11 cellular contexts compared by ENCODE assay signal in the genomic region with DNA sequence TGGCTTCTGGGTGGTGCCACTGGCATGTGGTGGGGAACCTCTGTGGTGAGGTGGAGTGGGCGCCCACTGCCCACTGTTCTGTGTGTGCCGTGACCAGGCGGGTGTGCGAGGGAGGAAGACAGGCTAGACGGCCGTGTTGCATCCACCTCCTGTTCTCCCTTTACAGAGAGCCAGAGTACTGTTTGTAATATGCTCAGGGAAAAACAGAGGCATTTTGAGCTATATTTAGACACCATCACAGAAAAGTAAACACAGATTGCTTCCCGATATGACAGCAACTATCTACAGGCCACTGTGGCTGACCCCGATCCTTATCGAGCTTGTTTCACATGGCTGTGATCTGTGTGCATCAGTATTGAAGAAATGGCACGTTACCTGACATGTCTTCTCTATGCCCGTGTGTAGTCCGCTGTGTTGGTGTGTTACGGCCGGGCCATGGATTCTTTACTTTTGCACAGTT. TPM values are rescaled to one million over a fixed set of nuclear protein-coding genes. Genes with fewer than 3 reads are reported as not detected.
DNase-seq lines count a peak whose midpoint lies in the region; ATAC-seq, FAIRE-seq and TF ChIP-seq lines count a peak whose summit lies in the region.
"Had no signal": no experiment of that assay in that cellular context is flagged by ENCODE, and none has a peak within 500 bp of the region (broad histone marks: within the 10 kb centered on the region; RNA-seq: fewer than 3 reads in every experiment).

No MANE protein-coding gene starts in this region.

- H3K36me3 ChIP-seq in heart left ventricle (no peaks in the 10 kb centered on the region), pancreas (no peaks in the 10 kb centered on the region)

- H3K27me3 ChIP-seq in heart left ventricle (no peaks in the 10 kb centered on the region), pancreas (no peaks in the 10 kb centered on the region)

- ATAC-seq in heart left ventricle (peak; percentile 65 to 74 (median 68)), pancreas (peak in 3 of 4 donors; percentile 18 to 53 (median 52)), esophagus mucosa (no peak), GM21390 (IDR thresholded peaks at IDR 0.05; ENCODE audit: unreplicated experiment) (no peak)

- peak overlapping the region in 8 of 12 donors; percentile 14 to 50 (median 31) for H3K27ac ChIP-seq in heart left ventricle
- no peak overlapping the region for H3K27ac ChIP-seq in pancreas

- peaks cover 0 to 95% (median 52%) of the 10 kb centered on the region in 12 donors for H3K4me1 ChIP-seq in heart left ventricle
- peaks cover 16 to 34% (median 33%) of the 10 kb centered on the region in 3 donors for H3K4me1 ChIP-seq in pancreas

- FAIRE-seq in pancreas (lab: Jason Lieb, UNC) = no peak

- no peak overlapping the region for H3K4me3 ChIP-seq in heart left ventricle
- H3K4me3 ChIP-seq in pancreas = no peak overlapping the region

- no peak for TF ChIP-seq POLR2A in heart left ventricle (IDR thresholded peaks at IDR 0.05)

- TF ChIP-seq CTCF in heart left ventricle (IDR thresholded peaks at IDR 0.05) (no peak), pancreas (IDR thresholded peaks at IDR 0.05) (no peak)

- peak; percentile 32 for DNase-seq in DMS53 treated with DMSO at 0.1 percent for 48 hours (lab: John Stamatoyannopoulos, UW; ENCODE audit: unreplicated experiment)
- peak; percentile 55 for DNase-seq in NCI-H748 (lab: John Stamatoyannopoulos, UW; ENCODE audit: unreplicated experiment)
- no peak for DNase-seq in heart left ventricle
- DNase-seq in pancreas = no peak
- no peak for DNase-seq in central memory CD4-positive, alpha-beta T cell
- DNase-seq in DMS 273 (lab: John Stamatoyannopoulos, UW; ENCODE audit: unreplicated experiment) = no peak
- DNase-seq: activated T-cell treated with anti-CD3 and anti-CD28 coated beads, Interleukin-2, amount 50 U/mL, for 1 hour; KG1; stimulated activated naive CD4-positive, alpha-beta T cell treated with Interleukin-2 at 50 U/mL for 16 hours had no signal

- H3K9me3 ChIP-seq in heart left ventricle = no peaks in the 10 kb centered on the region
- no peaks in the 10 kb centered on the region for H3K9me3 ChIP-seq in pancreas

- intact Hi-C loops in heart left ventricle (cut with DNase I) = loop anchor here in 2 of 10 donors (5.0 kb wide), 2 partner anchors 35 to 40 kb away; no protein-coding TSS in a partner anchor
- intact Hi-C loops in pancreas (cut with DNase I) = no loop called here

- 37 to 43% (median 38%) methylated on average over 14 of the region's 14 CpGs for WGBS in heart left ventricle, 4 donors
- WGBS in pancreas, 2 donors = 49 to 50% methylated on average over 14 of the region's 14 CpGs

RNA-seq across cellular contexts. Expression of a gene that starts 45.6 kb away (rescaled TPM):
- total RNA-seq in heart left ventricle (10 to 100 TPM; 34.3 to 76.1 (median 53.9) TPM), pancreas (10 to 100 TPM; 32.1 to 68.0 (median 43.7) TPM), esophagus mucosa (45.7 TPM)
- polyA plus RNA-seq in heart left ventricle (10 to 100 TPM; 15.3 to 24.0 TPM), pancreas (10 to 100 TPM; 16.2 to 16.4 TPM)

Comparison
In these comparisons a context has a peak if more than half of its experiments do, and no peak if none do; other contexts are left out.
1. DNase-seq: peak in DMS53 treated with DMSO at 0.1 percent for 48 hours (single experiment) and NCI-H748 (single experiment); none in heart left ventricle (0 of 5), pancreas (0 of 6), central memory CD4-positive, alpha-beta T cell (single experiment) and DMS 273 (single experiment).
2. ATAC-seq: peak in heart left ventricle (4 of 4) and pancreas (3 of 4); none in esophagus mucosa (single experiment) and GM21390 (single experiment).
3. H3K27ac ChIP-seq: peak in heart left ventricle (8 of 12); none in pancreas (0 of 4).